In genomic region chr1:205633421-205633976, GRCh38 we compare ENCODE assay signal across 11 cellular contexts. TPM values are rescaled to one million over a fixed set of nuclear protein-coding genes. Genes with fewer than 3 reads are reported as not detected.
DNase-seq lines count a peak whose midpoint lies in the region; ATAC-seq and TF ChIP-seq lines count a peak whose summit lies in the region.
"Had no signal": no experiment of that assay in that cellular context is flagged by ENCODE, and none has a peak within 500 bp of the region (broad histone marks: within the 10 kb centered on the region; RNA-seq: fewer than 3 reads in every experiment).

No MANE protein-coding gene starts in this region.

- H3K9me3 Mint-ChIP-seq in Calu3 (ENCODE audit: low read depth, unreplicated experiment) (no peaks in the 10 kb centered on the region), endothelial cell (ENCODE audit: unreplicated experiment) (no peaks in the 10 kb centered on the region), nephron progenitor cell (no peaks in the 10 kb centered on the region)
- H3K9me3 Mint-ChIP-seq: endodermal cell had no signal

- H3K27me3 Mint-ChIP-seq in Calu3 (ENCODE audit: unreplicated experiment), result no peaks in the 10 kb centered on the region
- H3K27me3 Mint-ChIP-seq in endothelial cell (ENCODE audit: unreplicated experiment), result peaks cover 14% of the 10 kb centered on the region
- peaks cover 8% of the 10 kb centered on the region for H3K27me3 Mint-ChIP-seq in nephron progenitor cell (ENCODE audit: low read depth, poor library complexity)

- TF ChIP-seq CTCF in Calu3 (IDR thresholded peaks at IDR 0.05; ENCODE audit: unreplicated experiment) (no peak), endothelial cell (IDR thresholded peaks at IDR 0.05; ENCODE audit: unreplicated experiment) (no peak), nephron progenitor cell (IDR thresholded peaks at IDR 0.05) (no peak)

- H3K27ac Mint-ChIP-seq in Calu3 (ENCODE audit: unreplicated experiment) (peak overlapping the region; percentile 20), endothelial cell (ENCODE audit: unreplicated experiment) (peak overlapping the region; percentile 30), nephron progenitor cell (no peak overlapping the region)
- H3K27ac Mint-ChIP-seq: endodermal cell had no signal

- DNase-seq in Calu3 (no peak), NOMO-1 treated with DMSO at 0.1 percent for 48 hours (lab: John Stamatoyannopoulos, UW; ENCODE audit: unreplicated experiment) (peak; percentile 30), endothelial cell (ENCODE audit: low spot score) (no peak), nephron progenitor cell (no peak), UCSD-AML1 (lab: John Stamatoyannopoulos, UW; ENCODE audit: unreplicated experiment) (no peak)
- DNase-seq: activated naive CD4-positive, alpha-beta T cell treated with anti-CD3 and anti-CD28 coated beads, Interleukin-2, amount 50 U/mL, for 16 hours; endodermal cell; NCI-H2171 had no signal

- BruUV-seq in Calu3 (replicated peaks; lab: Mats Ljungman, UMichigan), result no TSS peak

- intact Hi-C loops in Calu3 (cut with micrococcal nuclease; ENCODE audit: unreplicated experiment), result no loop called here

- no peak for ATAC-seq in GM18867 (IDR thresholded peaks at IDR 0.05; ENCODE audit: unreplicated experiment)
- no peak for ATAC-seq in HG03354 (IDR thresholded peaks at IDR 0.05; ENCODE audit: poor library complexity, severe bottlenecking, unreplicated experiment)
- ATAC-seq in GM18870 (IDR thresholded peaks at IDR 0.05; ENCODE audit: unreplicated experiment), result no peak

- H3K36me3 Mint-ChIP-seq in Calu3 (ENCODE audit: insufficient read depth, unreplicated experiment) (peaks cover 46% of the 10 kb centered on the region), endothelial cell (ENCODE audit: low read depth, unreplicated experiment) (no peaks in the 10 kb centered on the region), nephron progenitor cell (ENCODE audit: low read depth) (peaks cover 3% of the 10 kb centered on the region)

- CTCF ChIA-PET in Calu3 (lab: Charles Lee), result interaction anchor here (1.5 to 3.4 kb wide), 4 partner anchors 25 to 344 kb away, joined by 6 to 90 read pairs (median 19); no protein-coding TSS in a partner anchor

- no peaks in the 10 kb centered on the region for H3K4me1 Mint-ChIP-seq in Calu3 (ENCODE audit: low read depth, unreplicated experiment)
- peaks cover 20% of the 10 kb centered on the region for H3K4me1 Mint-ChIP-seq in endothelial cell (ENCODE audit: unreplicated experiment)
- peaks cover 66% of the 10 kb centered on the region for H3K4me1 Mint-ChIP-seq in nephron progenitor cell

- H3K4me3 Mint-ChIP-seq in Calu3 (ENCODE audit: low read depth, unreplicated experiment), result no peak overlapping the region
- no peak overlapping the region for H3K4me3 Mint-ChIP-seq in endothelial cell (ENCODE audit: unreplicated experiment)
- peak overlapping the region; percentile 94 for H3K4me3 Mint-ChIP-seq in nephron progenitor cell
- H3K4me3 Mint-ChIP-seq: endodermal cell had no signal

RNA-seq across cellular contexts. Expression of gene ELK4, which starts 1.7 kb away (rescaled TPM):
- 110 and 122 TPM in 2 replicates for total RNA-seq in Calu3 (2022)
- total RNA-seq in endothelial cell (ENCODE audit: unreplicated experiment), result 57.1 TPM

RNA-seq across cellular contexts. Expression of gene SLC45A3, which starts 46.8 kb away (rescaled TPM):
- total RNA-seq in Calu3 (2022), result 27.5 and 29.1 TPM in 2 replicates
- 9.2 TPM for total RNA-seq in endothelial cell (ENCODE audit: unreplicated experiment)
